Comparison of ENCODE assay signal across 25 cellular contexts in the genomic region with DNA sequence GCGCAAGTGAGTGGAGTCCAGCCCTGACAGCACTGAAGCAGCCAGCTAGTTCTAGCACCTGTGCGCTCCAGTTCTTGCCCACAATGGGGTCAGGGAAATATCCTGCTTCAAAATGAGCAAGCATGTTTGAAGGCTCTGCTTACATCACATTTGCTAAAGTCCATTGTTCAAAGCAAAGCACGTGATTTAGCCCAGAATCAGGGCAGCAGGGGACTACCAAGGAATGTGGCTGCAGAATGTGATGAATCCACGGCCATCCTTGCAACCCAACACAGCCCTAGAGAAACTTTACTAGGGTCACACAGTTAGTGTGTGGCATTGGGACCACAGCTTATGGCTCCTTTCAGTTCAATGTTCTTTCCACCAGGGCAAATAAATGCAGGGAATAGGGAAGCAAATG. TPM values are rescaled to one million over a fixed set of nuclear protein-coding genes. Genes with fewer than 3 reads are reported as not detected.
DNase-seq lines count a peak whose midpoint lies in the region; ATAC-seq and TF ChIP-seq lines count a peak whose summit lies in the region.
"Had no signal": no experiment of that assay in that cellular context is flagged by ENCODE, and none has a peak within 500 bp of the region (broad histone marks: within the 10 kb centered on the region; RNA-seq: fewer than 3 reads in every experiment).

No MANE protein-coding gene starts in this region.

- TF ChIP-seq POLR2A in vagina (IDR thresholded peaks at IDR 0.05), result no peak

- intact Hi-C loops in aorta (cut with DNase I) (no loop called here), vagina (cut with DNase I) (no loop called here)

- no peaks in the 10 kb centered on the region for H3K4me1 Mint-ChIP-seq in stimulated activated effector memory CD8-positive, alpha-beta T cell treated with anti-CD3 and anti-CD28 coated beads, Interleukin-12 subunit alpha, Interleukin-12 subunit beta, amount 100 ng/mL, for 72 hours
- H3K4me1 Mint-ChIP-seq: CD4-positive, CD25-positive, alpha-beta regulatory T cell had no signal

- ATAC-seq in stimulated activated effector memory CD8-positive, alpha-beta T cell treated with anti-CD3 and anti-CD28 coated beads, Interleukin-12 subunit alpha, Interleukin-12 subunit beta, amount 100 ng/mL, for 72 hours, result peak; percentile 19
- no peak for ATAC-seq in aorta (ENCODE audit: low FRiP score)
- no peak for ATAC-seq in HG02852 (IDR thresholded peaks at IDR 0.05; ENCODE audit: unreplicated experiment)
- ATAC-seq: HCT116 had no signal

- 64 to 73% methylated on average over 4 of the region's 4 CpGs for WGBS in aorta, 2 donors

- H3K4me1 ChIP-seq in aorta (ENCODE audit: control insufficient read depth in 1 of 2, insufficient read depth in 2 of 2, low read length in 2 of 2) (no peaks in the 10 kb centered on the region), vagina (no peaks in the 10 kb centered on the region)
- H3K4me1 ChIP-seq: BLaER1 had no signal

- no peaks in the 10 kb centered on the region for H3K36me3 Mint-ChIP-seq in stimulated activated effector memory CD8-positive, alpha-beta T cell treated with anti-CD3 and anti-CD28 coated beads, Interleukin-12 subunit alpha, Interleukin-12 subunit beta, amount 100 ng/mL, for 72 hours
- H3K36me3 Mint-ChIP-seq: CD4-positive, CD25-positive, alpha-beta regulatory T cell had no signal

- DNase-seq in H7 (peak; percentile 20), astrocyte of the hippocampus (ENCODE audit: low read depth, low spot score) (peak; percentile 1), iPS-NIHi7 (ENCODE audit: extremely low spot score) (peak; percentile 28), aorta (no peak), vagina (ENCODE audit: extremely low spot score in 2 of 2) (no peak)
- no peak for DNase-seq in stimulated activated effector memory CD8-positive, alpha-beta T cell treated with anti-CD3 and anti-CD28 coated beads, Interleukin-12 subunit alpha, Interleukin-12 subunit beta, amount 100 ng/mL, for 72 hours (ENCODE audit: low spot score in 2 of 2)
- DNase-seq: CD4-positive, CD25-positive, alpha-beta regulatory T cell; COR-L47; DMS53; GOT3; MM.1S; NCI-H1048; NCI-H1417; NCI-H1694; NCI-H2029 treated with DMSO at 0.1 percent for 48 hours; NCI-H446 treated with DMSO at 0.1 percent for 48 hours; NCI-H526; SHP77 had no signal

- TF ChIP-seq CTCF in vagina (IDR thresholded peaks at IDR 0.05), result no peak

- no peak overlapping the region for H3K27ac ChIP-seq in aorta (ENCODE audit: low read depth in 1 of 2, low read length in 2 of 2)
- H3K27ac ChIP-seq in vagina, result no peak overlapping the region
- H3K27ac ChIP-seq: BLaER1, KMS-11, RWPE1 had no signal

- H3K4me3 ChIP-seq in H7 (ENCODE audit: insufficient read depth, low read depth, low read length) (no peak overlapping the region), aorta (ENCODE audit: low read length in 2 of 2) (no peak overlapping the region), vagina (no peak overlapping the region)
- H3K4me3 ChIP-seq: BLaER1 had no signal

- H3K27me3 ChIP-seq in H7 (ENCODE audit: control insufficient read depth, insufficient read depth, low read length), result no peaks in the 10 kb centered on the region
- H3K27me3 ChIP-seq in aorta (ENCODE audit: control insufficient read depth in 1 of 2, insufficient read depth in 2 of 2, low read length in 1 of 2), result no peaks in the 10 kb centered on the region
- H3K27me3 ChIP-seq in vagina, result no peaks in the 10 kb centered on the region
- H3K27me3 ChIP-seq: BLaER1 had no signal

- H3K27ac Mint-ChIP-seq in stimulated activated effector memory CD8-positive, alpha-beta T cell treated with anti-CD3 and anti-CD28 coated beads, Interleukin-12 subunit alpha, Interleukin-12 subunit beta, amount 100 ng/mL, for 72 hours, result no peak overlapping the region
- H3K27ac Mint-ChIP-seq: CD4-positive, CD25-positive, alpha-beta regulatory T cell had no signal

- H3K36me3 ChIP-seq in H7 (replicated peaks; ENCODE audit: control insufficient read depth, insufficient read depth, low read length) (no peaks in the 10 kb centered on the region), aorta (ENCODE audit: control insufficient read depth in 1 of 2, insufficient read depth in 2 of 2, low read length in 1 of 2) (no peaks in the 10 kb centered on the region), vagina (no peaks in the 10 kb centered on the region)
- H3K36me3 ChIP-seq: BLaER1 had no signal

- H3K9me3 Mint-ChIP-seq in stimulated activated effector memory CD8-positive, alpha-beta T cell treated with anti-CD3 and anti-CD28 coated beads, Interleukin-12 subunit alpha, Interleukin-12 subunit beta, amount 100 ng/mL, for 72 hours, result peaks cover 3% of the 10 kb centered on the region

- no peak overlapping the region for H3K4me3 Mint-ChIP-seq in stimulated activated effector memory CD8-positive, alpha-beta T cell treated with anti-CD3 and anti-CD28 coated beads, Interleukin-12 subunit alpha, Interleukin-12 subunit beta, amount 100 ng/mL, for 72 hours
- H3K4me3 Mint-ChIP-seq: CD4-positive, CD25-positive, alpha-beta regulatory T cell had no signal

- H3K9me3 ChIP-seq in aorta (ENCODE audit: control insufficient read depth, low read length) (no peaks in the 10 kb centered on the region), vagina (no peaks in the 10 kb centered on the region)
- H3K9me3 ChIP-seq: BLaER1 had no signal

RNA-seq across cellular contexts. Expression of a gene that starts 47.3 kb away (rescaled TPM):
- total RNA-seq in H7 (2014; rRNA removed; shearing (Covaris generic)), result not detected in 2 replicates
- total RNA-seq in aorta (not detected), vagina (not detected)
- 1 to 10 TPM in 1 of 2 donors, not detected in 1; 5.5 TPM for polyA plus RNA-seq in aorta
- total RNA-seq: CD4-positive, CD25-positive, alpha-beta regulatory T cell; Daoy had no signal
- polyA plus RNA-seq: AG04450; CD4-positive, CD25-positive, alpha-beta regulatory T cell had no signal

Comparison
In these comparisons a context has a peak if more than half of its experiments do, and no peak if none do; other contexts are left out.
1. DNase-seq: peak in H7 (single experiment), astrocyte of the hippocampus (single experiment) and iPS-NIHi7 (single experiment); none in stimulated activated effector memory CD8-positive, alpha-beta T cell treated with anti-CD3 and anti-CD28 coated beads, Interleukin-12 subunit alpha, Interleukin-12 subunit beta, amount 100 ng/mL, for 72 hours (0 of 2), aorta (0 of 2) and vagina (0 of 2).